In the genomic region with DNA sequence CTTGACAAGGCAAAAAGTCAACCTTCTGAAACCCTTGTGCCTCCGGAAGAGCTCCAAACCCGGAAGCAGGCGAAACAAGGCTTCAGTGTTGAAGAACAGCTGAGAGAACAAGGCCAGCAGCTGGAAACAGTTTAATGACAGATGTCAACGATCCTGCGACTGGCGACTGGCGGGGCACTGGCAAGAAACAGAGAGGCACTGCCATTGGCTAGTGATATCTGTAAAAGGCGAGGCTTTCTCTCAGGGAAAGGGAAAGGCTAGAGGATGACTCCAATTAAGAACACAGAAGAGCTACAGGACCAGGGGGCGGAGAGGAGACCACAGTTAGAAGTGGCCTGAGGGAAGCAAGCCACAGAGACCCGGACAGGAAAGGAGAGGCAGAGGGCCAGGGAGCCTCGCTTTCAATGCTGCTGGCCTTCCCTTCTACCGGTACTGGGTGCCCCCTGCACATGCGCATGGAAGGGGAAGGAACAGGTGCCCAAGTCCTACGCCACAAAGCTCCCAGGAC, we compare ENCODE assay signal across 8 cellular contexts. TPM values are rescaled to one million over a fixed set of nuclear protein-coding genes. Genes with fewer than 3 reads are reported as not detected.
A peak's percentile ranks its signal among the peaks of the same experiment; 100 is the strongest.
DNase-seq lines count a peak whose midpoint lies in the region; ATAC-seq and TF ChIP-seq lines count a peak whose summit lies in the region.

No MANE protein-coding gene starts in this region.

- H3K4me2 ChIP-seq in DND-41 (ENCODE audit: insufficient read depth, low read length) (no peak overlapping the region), fibroblast of lung (ENCODE audit: extremely low read depth, insufficient read depth, low read length) (peak overlapping the region; percentile 75), neural progenitor cell (peak overlapping the region; percentile 7)

- H4K20me1 ChIP-seq in DND-41 (ENCODE audit: insufficient read depth, low read length): peaks cover 59% of the 10 kb centered on the region
- H4K20me1 ChIP-seq in fibroblast of lung (ENCODE audit: control insufficient read depth, extremely low read depth, insufficient read depth, low read length): peaks cover 2% of the 10 kb centered on the region
- H4K20me1 ChIP-seq in neural progenitor cell (ENCODE audit: low read depth): peaks cover 91% of the 10 kb centered on the region

- peak overlapping the region; percentile 88 for H3K27ac Mint-ChIP-seq in neural progenitor cell

- no peak for TF ChIP-seq POLR2A in Peyer's patch (IDR thresholded peaks at IDR 0.05)

- peaks cover 18% of the 10 kb centered on the region for H3K36me3 Mint-ChIP-seq in neural progenitor cell

- H3K9me3 ChIP-seq in DND-41 (ENCODE audit: insufficient read depth, low read length, severe bottlenecking): no peaks in the 10 kb centered on the region
- no peaks in the 10 kb centered on the region for H3K9me3 ChIP-seq in Peyer's patch
- H3K9me3 ChIP-seq in fibroblast of lung (ENCODE audit: control insufficient read depth, insufficient read depth, low read depth, low read length): no peaks in the 10 kb centered on the region
- no peaks in the 10 kb centered on the region for H3K9me3 ChIP-seq in neural progenitor cell (ENCODE audit: low read depth)

- H3K79me2 ChIP-seq in DND-41 (ENCODE audit: insufficient read depth, low read length) (peaks cover 90% of the 10 kb centered on the region), fibroblast of lung (ENCODE audit: control insufficient read depth, insufficient read depth, low read length) (peaks cover 100% of the 10 kb centered on the region), neural progenitor cell (ENCODE audit: low read depth) (peaks cover 99% of the 10 kb centered on the region)

- no peak overlapping the region for H2AFZ ChIP-seq in DND-41 (ENCODE audit: low read depth, low read length)
- H2AFZ ChIP-seq in fibroblast of lung (ENCODE audit: low read length): no peak overlapping the region
- H2AFZ ChIP-seq in neural progenitor cell (replicated peaks): no peak overlapping the region

- H3K27me3 ChIP-seq in DND-41 (ENCODE audit: insufficient read depth, low read length, poor library complexity) (no peaks in the 10 kb centered on the region), Peyer's patch (no peaks in the 10 kb centered on the region), fibroblast of lung (ENCODE audit: control insufficient read depth, insufficient read depth, low read length) (no peaks in the 10 kb centered on the region), neural progenitor cell (no peaks in the 10 kb centered on the region)

- no peaks in the 10 kb centered on the region for H3K27me3 Mint-ChIP-seq in neural progenitor cell (ENCODE audit: insufficient read depth, low read depth)

- H3K4me1 ChIP-seq in DND-41 (ENCODE audit: insufficient read depth, low read length) (no peaks in the 10 kb centered on the region), Peyer's patch (peaks cover 0 to 49% (median 10%) of the 10 kb centered on the region in 4 donors), fibroblast of lung (ENCODE audit: control insufficient read depth, extremely low read depth, insufficient read depth, low read length) (peaks cover 22% of the 10 kb centered on the region), neural progenitor cell (peaks cover 18% of the 10 kb centered on the region)

- ATAC-seq in DND-41 (ENCODE audit: insufficient read depth, low read depth) (0 out of 3 replicates have a peak, but pooled peaks have one; percentile 14), HG03159 (IDR thresholded peaks at IDR 0.05; ENCODE audit: unreplicated experiment) (no peak), HG03521 (IDR thresholded peaks at IDR 0.05; ENCODE audit: unreplicated experiment) (no peak)

- peaks cover 33% of the 10 kb centered on the region for H3K4me1 Mint-ChIP-seq in neural progenitor cell

- H3K9ac ChIP-seq in DND-41 (ENCODE audit: low read depth, low read length) (no peak overlapping the region), fibroblast of lung (ENCODE audit: insufficient read depth, low read length) (peak overlapping the region; percentile 13), neural progenitor cell (no peak overlapping the region)

- H3K9me3 Mint-ChIP-seq in neural progenitor cell: peaks cover 11% of the 10 kb centered on the region

- H3K4me3 Mint-ChIP-seq in neural progenitor cell: no peak overlapping the region

- DNase-seq in DND-41 (no peak), Peyer's patch (no peak), fibroblast of lung (ENCODE audit: low read depth in 2 of 2) (peak in 1 of 2 donors; percentile 49), neural progenitor cell (ENCODE audit: low spot score) (peak; percentile 37), NCI-H2081 treated with DMSO at 0.1 percent for 48 hours (lab: John Stamatoyannopoulos, UW) (no peak)
- DNase-seq in activated CD4-positive, alpha-beta T cell treated with anti-CD3 and anti-CD28 coated beads, Interleukin-2, amount 50 U/mL, for 48 hours: no peak

- TF ChIP-seq CTCF in DND-41 (IDR thresholded peaks at IDR 0.05; ENCODE audit: borderline replicate concordance, extremely low read depth, low read length, poor library complexity, severe bottlenecking) (no peak), Peyer's patch (IDR thresholded peaks at IDR 0.05) (no peak), fibroblast of lung (conservative IDR thresholded peaks at IDR 0.05 in 1 of 2, IDR thresholded peaks at IDR 0.05 in 1 of 2; ENCODE audit: low read depth in 1 of 2, low read length in 2 of 2) (no peak), neural progenitor cell (IDR thresholded peaks at IDR 0.05) (no peak)

- H3F3A ChIP-seq in neural progenitor cell (ENCODE audit: low read depth): peaks cover 6% of the 10 kb centered on the region

- H3K27ac ChIP-seq in DND-41 (ENCODE audit: low read length) (no peak overlapping the region), Peyer's patch (peak overlapping the region; percentile 20 to 78 (median 49)), fibroblast of lung (ENCODE audit: insufficient read depth, low read length) (peak overlapping the region; percentile 50), neural progenitor cell (peak overlapping the region; percentile 36)

- H3K4me3 ChIP-seq in DND-41 (ENCODE audit: low read depth in 1 of 2, low read length in 2 of 2): no peak overlapping the region
- no peak overlapping the region for H3K4me3 ChIP-seq in Peyer's patch
- H3K4me3 ChIP-seq in fibroblast of lung (replicated peaks in 1 of 4; ENCODE audit: control extremely low read depth in 1 of 4, insufficient read depth in 1 of 4, low read depth in 3 of 4, low read length in 4 of 4): peak overlapping the region in 3 of 4 experiments; percentile 16 to 25 (median 19)
- H3K4me3 ChIP-seq in neural progenitor cell: no peak overlapping the region

- H3K36me3 ChIP-seq in DND-41 (ENCODE audit: insufficient read depth, low read length) (peaks cover 13% of the 10 kb centered on the region), Peyer's patch (peaks cover 0 to 17% (median 0%) of the 10 kb centered on the region in 3 donors), fibroblast of lung (ENCODE audit: control insufficient read depth, insufficient read depth, low read length) (peaks cover 5% of the 10 kb centered on the region), neural progenitor cell (no peaks in the 10 kb centered on the region)

RNA-seq across cellular contexts. Expression of gene ITGB1, which starts 19.4 kb away (rescaled TPM):
- 100 to 1,000 TPM in 3 of 4 donors, 10 to 100 TPM in 1; 57.8 to 256 (median 162) TPM for total RNA-seq in Peyer's patch
- total RNA-seq in fibroblast of lung: 2,456 and 2,693 TPM in 2 replicates
- 1,736 and 3,450 TPM in 2 replicates for polyA plus RNA-seq in fibroblast of lung
- polyA plus RNA-seq in fibroblast of lung (2012): 1,173 and 2,065 TPM in 2 replicates
- 137 and 176 TPM in 2 replicates for polyA minus RNA-seq in fibroblast of lung (ENCODE audit: low replicate concordance)
- total RNA-seq in neural progenitor cell (ENCODE audit: low replicate concordance): 229 and 358 TPM in 2 replicates

Comparison
In these comparisons a context has a peak if more than half of its experiments do, and no peak if none do; other contexts are left out.
1. H3K4me3 ChIP-seq: peak in fibroblast of lung (3 of 4); none in DND-41 (0 of 2), Peyer's patch (0 of 4) and neural progenitor cell (single experiment).